Comparison of ENCODE assay signal across 8 cellular contexts in the genomic region with DNA sequence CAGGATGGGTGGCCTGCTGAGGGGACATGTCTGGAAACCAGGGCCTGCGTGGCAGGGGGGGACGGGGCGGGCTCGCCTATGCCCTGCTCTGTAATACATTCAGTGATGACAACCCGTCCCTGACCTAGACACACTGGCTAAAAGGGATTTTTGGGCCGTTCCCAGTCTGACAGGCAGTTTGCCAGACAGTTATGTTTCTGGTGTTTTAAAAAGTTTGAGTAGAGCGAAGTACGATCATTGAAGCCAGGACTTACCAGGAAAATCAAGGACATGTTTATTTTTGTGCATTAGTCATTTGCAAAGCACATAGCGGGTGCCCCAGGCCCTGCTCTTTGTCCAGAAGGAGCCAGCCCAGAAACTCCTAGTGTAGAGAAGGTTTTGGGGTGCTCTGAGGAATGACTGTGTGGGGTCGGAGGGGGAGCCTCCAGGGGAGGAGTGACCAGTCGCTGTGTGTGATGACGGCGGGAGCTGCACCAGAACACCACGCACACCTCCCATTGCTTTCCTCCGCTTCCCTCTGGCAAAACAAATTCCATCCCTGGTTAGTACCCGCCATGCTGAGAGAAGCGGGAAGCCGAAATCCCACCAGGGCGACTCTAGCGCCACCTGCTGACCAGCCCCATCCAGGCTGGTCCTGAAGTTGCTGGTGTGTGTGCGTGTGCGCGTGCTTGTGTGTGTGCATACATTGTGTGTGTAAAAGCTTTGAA. TPM values are rescaled to one million over a fixed set of nuclear protein-coding genes. Genes with fewer than 3 reads are reported as not detected.
DNase-seq lines count a peak whose midpoint lies in the region; ATAC-seq and TF ChIP-seq lines count a peak whose summit lies in the region.

No MANE protein-coding gene starts in this region.

- H3K4me1 Mint-ChIP-seq in mesothelial cell of epicardium: peaks cover 35% of the 10 kb centered on the region

- H3K9me3 Mint-ChIP-seq in mesothelial cell of epicardium: no peaks in the 10 kb centered on the region

- peak overlapping the region; percentile 39 for H3K27ac Mint-ChIP-seq in mesothelial cell of epicardium

- H3K27me3 Mint-ChIP-seq in mesothelial cell of epicardium (ENCODE audit: low read depth): no peaks in the 10 kb centered on the region

- no peak for ATAC-seq in HG02885 (IDR thresholded peaks at IDR 0.05; ENCODE audit: poor library complexity, unreplicated experiment)

- DNase-seq in AG09309 (ENCODE audit: low read depth) (peak; percentile 65), H4 (ENCODE audit: low spot score) (peak; percentile 82), NCI-H510A treated with DMSO at 0.1 percent for 48 hours (lab: John Stamatoyannopoulos, UW) (peak; percentile 43), epidermal melanocyte (ENCODE audit: insufficient read length, low spot score) (peak; percentile 93), mesothelial cell of epicardium (ENCODE audit: low spot score in 2 of 2, unreplicated experiment in 2 of 2) (peak; percentile 58 to 93)
- DNase-seq in activated CD8-positive, alpha-beta memory T cell treated with anti-CD3 and anti-CD28 coated beads for 24 hours: peak; percentile 75
- peak; percentile 85 for DNase-seq in stimulated activated CD8-positive, alpha-beta memory T cell treated with anti-CD3 and anti-CD28 coated beads, Interleukin-4, amount 100 ng/mL, for 48 hours

- H3K4me3 Mint-ChIP-seq in mesothelial cell of epicardium: no peak overlapping the region

- H3K4me3 ChIP-seq in AG09309 (ENCODE audit: control insufficient read depth, low read depth, low read length): no peak overlapping the region; the same call in 1 of the 2 replicates

- peak; percentile 99 for TF ChIP-seq CTCF in AG09309 (IDR thresholded peaks at IDR 0.05; ENCODE audit: control insufficient read depth, insufficient read depth, low read depth, low read length, missing control alignments)
- peak; percentile 87 for TF ChIP-seq CTCF in mesothelial cell of epicardium (IDR thresholded peaks at IDR 0.05; ENCODE audit: unreplicated experiment)

- peaks cover 54% of the 10 kb centered on the region for H3K36me3 Mint-ChIP-seq in mesothelial cell of epicardium

RNA-seq across cellular contexts. Expression of a gene that starts 50.8 kb away (rescaled TPM):
- total RNA-seq in H4 (2014; rRNA removed; shearing (Covaris generic)): 0.37 and 1.0 TPM in 2 replicates
- 283 to 297 TPM (median 296 TPM) in 3 replicates for total RNA-seq in mesothelial cell of epicardium

Comparison
In these comparisons a context has a peak if more than half of its experiments do, and no peak if none do; other contexts are left out.
1. DNase-seq: peak in every context shown above with its lines; median percentile 93 in epidermal melanocyte; 85 in stimulated activated CD8-positive, alpha-beta memory T cell treated with anti-CD3 and anti-CD28 coated beads, Interleukin-4, amount 100 ng/mL, for 48 hours; 82 in H4; 76 in mesothelial cell of epicardium; 75 in activated CD8-positive, alpha-beta memory T cell treated with anti-CD3 and anti-CD28 coated beads for 24 hours; 65 in AG09309; 43 in NCI-H510A treated with DMSO at 0.1 percent for 48 hours.
2. RNA of a gene that starts 50.8 kb away (total RNA-seq): 283 to 297 TPM in mesothelial cell of epicardium; 0.37 to 1.0 TPM in H4; every median in the first group is over 100 times any median in the second.